ENCODE assay signal across 8 cellular contexts in genomic region chr15:60787737-60788513, GRCh38.
DNase-seq lines count a peak whose midpoint lies in the region; TF ChIP-seq lines count a peak whose summit lies in the region.

No MANE protein-coding gene starts in this region.

- in situ Hi-C loops in SK-MEL-5 (cut with HindIII; ENCODE audit: low pct_unique_long_range_greater_than_20kb, low sequenced_read_pairs), result no loop called here

- H3K27ac ChIP-seq in skin epidermis, result peak overlapping the region in 12 of 21 experiments; percentile 23 to 76 (median 50)
- H3K27ac ChIP-seq in caudate nucleus (ENCODE audit: low read depth, low read length), result no peak overlapping the region

- DNase-seq in GM12864 (ENCODE audit: low read depth) (no peak), SK-MEL-5 (ENCODE audit: low read depth, low spot score) (peak; percentile 17), choroid plexus epithelial cell (ENCODE audit: low read depth) (peak; percentile 35), NCI-H2081 treated with DMSO at 0.1 percent for 48 hours (lab: John Stamatoyannopoulos, UW) (no peak), midbrain (lab: John Stamatoyannopoulos, UW) (no peak), NCI-H510A treated with DMSO at 0.1 percent for 48 hours (lab: John Stamatoyannopoulos, UW) (no peak), caudate nucleus (lab: John Stamatoyannopoulos, UW) (no peak)

- H3K4me3 ChIP-seq in GM12864 (ENCODE audit: low read depth, low read length) (no peak overlapping the region), choroid plexus epithelial cell (ENCODE audit: low read depth, low read length) (no peak overlapping the region), skin epidermis (no peak overlapping the region)

- TF ChIP-seq CTCF in GM12864 (IDR thresholded peaks at IDR 0.05; ENCODE audit: low read depth, low read length, missing control alignments) (peak; percentile 75), choroid plexus epithelial cell (conservative IDR thresholded peaks at IDR 0.05; ENCODE audit: low read depth, low read length) (peak; percentile 71)

Comparison
In these comparisons a context has a peak if more than half of its experiments do, and no peak if none do; other contexts are left out.
1. DNase-seq: peak in SK-MEL-5 (single experiment) and choroid plexus epithelial cell (single experiment); none in GM12864 (single experiment), NCI-H2081 treated with DMSO at 0.1 percent for 48 hours (single experiment), midbrain (single experiment), NCI-H510A treated with DMSO at 0.1 percent for 48 hours (single experiment) and caudate nucleus (0 of 61).